In genomic region chr16:4927661-4928060, GRCh38 we compare ENCODE assay signal across 24 cellular contexts. TPM values are rescaled to one million over a fixed set of nuclear protein-coding genes. Genes with fewer than 3 reads are reported as not detected.
"Had no signal": no experiment of that assay in that cellular context is flagged by ENCODE, and none has a peak within 500 bp of the region (broad histone marks: within the 10 kb centered on the region; RNA-seq: fewer than 3 reads in every experiment).

No MANE protein-coding gene starts in this region.

- DNase-seq: KBM-7; MV-4-11; NCI-H1048; NCI-H1105; NCI-H1417; NCI-H1436 treated with DMSO at 0.1 percent for 48 hours; NCI-H1694; NCI-H1930; NCI-H2081; NCI-H2107; NCI-H2227 treated with DMSO at 0.1 percent for 48 hours; NCI-H524 treated with DMSO at 0.1 percent for 48 hours; NCI-H69; NCI-H774; NK-92 treated with Interleukin-12 subunit alpha and Interleukin-12 subunit beta, amount 100 ng/mL, for 24 hours; PC-3; SHP77 treated with DMSO at 0.1 percent for 48 hours; SJCRH30 had no signal

- H3K27ac ChIP-seq: SJCRH30 had no signal

- H3K27me3 ChIP-seq: SJCRH30 had no signal

- ATAC-seq: Panc1, PC-3, Right ventricle myocardium inferior had no signal

- H3K36me3 ChIP-seq: SJCRH30 had no signal

- H3K4me3 ChIP-seq: SJCRH30 had no signal

RNA-seq across cellular contexts. Expression of gene PPL, which starts 9.3 kb away (rescaled TPM):
- total RNA-seq: OCI-LY7 had no signal

RNA-seq across cellular contexts. Expression of gene SEC14L5, which starts 30.5 kb away (rescaled TPM):
- total RNA-seq: HT1080, LHCN-M2, MCF 10A, OCI-LY7, PC-3, SJCRH30 had no signal
